In genomic region chr1:208007938-208008342, GRCh38 we compare ENCODE assay signal across 17 cellular contexts.
DNase-seq lines count a peak whose midpoint lies in the region; ATAC-seq and TF ChIP-seq lines count a peak whose summit lies in the region.
"Had no signal": no experiment of that assay in that cellular context is flagged by ENCODE, and none has a peak within 500 bp of the region (broad histone marks: within the 10 kb centered on the region; RNA-seq: fewer than 3 reads in every experiment).

No MANE protein-coding gene starts in this region.

- no peak overlapping the region for H3K27ac Mint-ChIP-seq in CD8-positive, alpha-beta memory T cell
- H3K27ac Mint-ChIP-seq: effector memory CD8-positive, alpha-beta T cell; GM23338; neural progenitor cell had no signal

- peaks cover 0 to under 1% of the 10 kb centered on the region in 2 donors for H3K27me3 Mint-ChIP-seq in CD8-positive, alpha-beta memory T cell

- H3K36me3 ChIP-seq in CD8-positive, alpha-beta memory T cell (ENCODE audit: insufficient read depth, low read length), result no peaks in the 10 kb centered on the region
- H3K36me3 ChIP-seq: neural progenitor cell, tibial nerve had no signal

- no peaks in the 10 kb centered on the region for H3K27me3 ChIP-seq in CD8-positive, alpha-beta memory T cell (ENCODE audit: insufficient read depth, low read length, poor library complexity, severe bottlenecking)
- H3K27me3 ChIP-seq: neural progenitor cell, tibial nerve had no signal

- TF ChIP-seq CTCF in cardiac fibroblast (IDR thresholded peaks at IDR 0.05; ENCODE audit: low read depth, low read length), result no peak

- CTCF ChIA-PET in CD8-positive, alpha-beta memory T cell (lab: Charles Lee), result no interaction called here

- H3K4me3 ChIP-seq in cardiac fibroblast (replicated peaks in 1 of 2; ENCODE audit: low read depth in 2 of 2, low read length in 2 of 2), result no peak overlapping the region
- H3K4me3 ChIP-seq in CD8-positive, alpha-beta memory T cell (ENCODE audit: low read length), result no peak overlapping the region
- H3K4me3 ChIP-seq: GM23338, neural progenitor cell, tibial nerve had no signal

- H3K4me3 Mint-ChIP-seq in CD8-positive, alpha-beta memory T cell, result no peak overlapping the region
- H3K4me3 Mint-ChIP-seq: effector memory CD8-positive, alpha-beta T cell; GM23338; neural progenitor cell had no signal

- POLR2A ChIA-PET in CD8-positive, alpha-beta memory T cell (lab: Charles Lee), result no interaction called here

- H3K9me3 Mint-ChIP-seq in CD8-positive, alpha-beta memory T cell, result no peaks in the 10 kb centered on the region
- H3K9me3 Mint-ChIP-seq: effector memory CD8-positive, alpha-beta T cell; GM23338 had no signal

- H3K36me3 Mint-ChIP-seq in CD8-positive, alpha-beta memory T cell, result no peaks in the 10 kb centered on the region
- H3K36me3 Mint-ChIP-seq: neural progenitor cell had no signal

- peak; percentile 50 for DNase-seq in AG08396 (ENCODE audit: low spot score)
- DNase-seq in LHCN-M2 (ENCODE audit: low read depth), result peak; percentile 55
- peak; percentile 76 to 79 for DNase-seq in cardiac fibroblast (ENCODE audit: low read depth in 2 of 2)
- DNase-seq in kidney tubule cell (ENCODE audit: low spot score), result peak; percentile 87
- no peak for DNase-seq in CD8-positive, alpha-beta memory T cell
- DNase-seq in NCI-H2107 treated with DMSO at 0.1 percent for 48 hours (lab: John Stamatoyannopoulos, UW; ENCODE audit: unreplicated experiment), result no peak
- DNase-seq: activated CD4-positive, CD25-positive, alpha-beta regulatory T cell; DMS79; effector memory CD8-positive, alpha-beta T cell; hippocampal formation; Karpas-422; SW 1271 had no signal

- no peaks in the 10 kb centered on the region for H3K9me3 ChIP-seq in CD8-positive, alpha-beta memory T cell (ENCODE audit: low read length)

- H3K4me1 Mint-ChIP-seq in CD8-positive, alpha-beta memory T cell, result no peaks in the 10 kb centered on the region
- H3K4me1 Mint-ChIP-seq: GM23338 had no signal

- no peaks in the 10 kb centered on the region for H3K4me1 ChIP-seq in CD8-positive, alpha-beta memory T cell (ENCODE audit: insufficient read depth, low read length)
- H3K4me1 ChIP-seq: neural progenitor cell, tibial nerve had no signal

- ATAC-seq in activated CD4-positive, CD25-positive, alpha-beta regulatory T cell treated with anti-CD3 and anti-CD28 coated beads, Interleukin-2, amount 50 U/mL, for 24 hours, result no peak
- no peak for ATAC-seq in GM18861 (IDR thresholded peaks at IDR 0.05; ENCODE audit: unreplicated experiment)
- ATAC-seq: effector memory CD8-positive, alpha-beta T cell; GM23338 had no signal

- no peak overlapping the region for H3K27ac ChIP-seq in CD8-positive, alpha-beta memory T cell (ENCODE audit: low read depth, low read length)
- H3K27ac ChIP-seq: neural progenitor cell, tibial nerve had no signal

Comparison
In these comparisons a context has a peak if more than half of its experiments do, and no peak if none do; other contexts are left out.
1. DNase-seq: peak in AG08396 (single experiment), LHCN-M2 (single experiment), cardiac fibroblast (2 of 2) and kidney tubule cell (single experiment); none in CD8-positive, alpha-beta memory T cell (0 of 5) and NCI-H2107 treated with DMSO at 0.1 percent for 48 hours (single experiment).